In genomic region chr13:98349731-98350305, GRCh38 we compare ENCODE assay signal across 8 cellular contexts.
DNase-seq lines count a peak whose midpoint lies in the region; ATAC-seq and TF ChIP-seq lines count a peak whose summit lies in the region.
"Had no signal": no experiment of that assay in that cellular context is flagged by ENCODE, and none has a peak within 500 bp of the region (broad histone marks: within the 10 kb centered on the region; RNA-seq: fewer than 3 reads in every experiment).

No MANE protein-coding gene starts in this region.

- DNase-seq in fibroblast of pulmonary artery (ENCODE audit: low read depth) (no peak), trophoblast cell (peak; percentile 34 to 46), SKM-1 (lab: John Stamatoyannopoulos, UW; ENCODE audit: unreplicated experiment) (no peak)
- DNase-seq in effector CD4-positive, alpha-beta T cell = no peak

- H3K23ac ChIP-seq in trophoblast cell (ENCODE audit: low read length) = no peak overlapping the region

- H4K12ac ChIP-seq in trophoblast cell (ENCODE audit: low read depth, low read length) = no peak overlapping the region

- no peak overlapping the region for H4K91ac ChIP-seq in trophoblast cell (ENCODE audit: low read depth, low read length)

- no peaks in the 10 kb centered on the region for H4K20me1 ChIP-seq in OCI-LY1 (ENCODE audit: insufficient read depth, low read length)

- no peak overlapping the region for H3K27ac ChIP-seq in OCI-LY1 (ENCODE audit: low read depth, low read length, poor library complexity, severe bottlenecking)
- H3K27ac ChIP-seq in trophoblast cell (ENCODE audit: low read depth, low read length) = no peak overlapping the region
- H3K27ac ChIP-seq: epithelial cell of prostate had no signal

- H3K9ac ChIP-seq in OCI-LY1 (ENCODE audit: low read length) (no peak overlapping the region), trophoblast cell (ENCODE audit: low read length) (no peak overlapping the region)

- no peak overlapping the region for H3K18ac ChIP-seq in trophoblast cell (ENCODE audit: low read length)

- H2BK12ac ChIP-seq in trophoblast cell (ENCODE audit: low read length) = no peak overlapping the region

- H3K79me1 ChIP-seq in trophoblast cell (ENCODE audit: low read length) = no peaks in the 10 kb centered on the region

- peak; percentile 38; the same call in 1 of the 2 replicates for TF ChIP-seq CTCF in OCI-LY1 (IDR thresholded peaks at IDR 0.05; ENCODE audit: low read length)
- peak; percentile 4 for TF ChIP-seq CTCF in fibroblast of pulmonary artery (IDR thresholded peaks at IDR 0.05; ENCODE audit: low read length, missing control alignments)

- no CpG with 5 or more reads among the region's 11 CpGs for WGBS in trophoblast cell (ENCODE audit: extremely low coverage, insufficient coverage, insufficient read length)

- no peaks in the 10 kb centered on the region for H3F3A ChIP-seq in OCI-LY1 (ENCODE audit: insufficient read depth, low read length)

- H2AK5ac ChIP-seq in trophoblast cell (ENCODE audit: low read length) = no peak overlapping the region

- H3K79me2 ChIP-seq in OCI-LY1 (ENCODE audit: insufficient read depth, low read length) (no peaks in the 10 kb centered on the region), trophoblast cell (ENCODE audit: control insufficient read depth, insufficient read depth, low read length, poor library complexity) (no peaks in the 10 kb centered on the region)

- H3K9me3 ChIP-seq in OCI-LY1 (ENCODE audit: low read length) = no peaks in the 10 kb centered on the region
- no peaks in the 10 kb centered on the region for H3K9me3 ChIP-seq in trophoblast cell (ENCODE audit: insufficient read depth, low read depth, low read length)

- H3K4me1 ChIP-seq in OCI-LY1 (ENCODE audit: insufficient read depth, low read length, severe bottlenecking) (no peaks in the 10 kb centered on the region), trophoblast cell (ENCODE audit: control insufficient read depth in 1 of 2, insufficient read depth in 2 of 2, low read length in 2 of 2) (no peaks in the 10 kb centered on the region)

- H3K27me3 ChIP-seq in OCI-LY1 (ENCODE audit: insufficient read depth, low read length) (peaks cover 3% of the 10 kb centered on the region; the same call in 1 of the 2 replicates), trophoblast cell (ENCODE audit: insufficient read depth, low read length) (no peaks in the 10 kb centered on the region)

- no peak overlapping the region for H2AFZ ChIP-seq in OCI-LY1 (ENCODE audit: low read length)
- H2AFZ ChIP-seq in trophoblast cell (ENCODE audit: insufficient read depth, low read length, poor library complexity) = no peak overlapping the region

- no peak overlapping the region for H2BK5ac ChIP-seq in trophoblast cell (ENCODE audit: low read depth, low read length, poor library complexity)

- H2BK120ac ChIP-seq in trophoblast cell (ENCODE audit: insufficient read depth, low read length, poor library complexity) = no peak overlapping the region

- H3K4me3 ChIP-seq in OCI-LY1 (ENCODE audit: low read depth, low read length, poor library complexity, severe bottlenecking) (no peak overlapping the region), fibroblast of pulmonary artery (replicated peaks; ENCODE audit: low read depth, low read length) (no peak overlapping the region), trophoblast cell (ENCODE audit: low read depth, low read length) (no peak overlapping the region)

- no peaks in the 10 kb centered on the region for H3K9me2 ChIP-seq in OCI-LY1 (ENCODE audit: low read depth, low read length)

- H3K4me2 ChIP-seq in OCI-LY1 (ENCODE audit: low read length) (no peak overlapping the region), trophoblast cell (ENCODE audit: low read length) (no peak overlapping the region)

- ATAC-seq in GM18511 (IDR thresholded peaks at IDR 0.05; ENCODE audit: unreplicated experiment) (peak; percentile 67), GM18907 (IDR thresholded peaks at IDR 0.05; ENCODE audit: unreplicated experiment) (no peak)

- H4K8ac ChIP-seq in trophoblast cell (ENCODE audit: low read depth, low read length) = no peak overlapping the region

- no peak overlapping the region for H3K4ac ChIP-seq in trophoblast cell (ENCODE audit: low read depth, low read length)

- H3K14ac ChIP-seq in trophoblast cell (ENCODE audit: low read length) = no peak overlapping the region

- H3K36me3 ChIP-seq in OCI-LY1 (ENCODE audit: insufficient read depth, low read length) (no peaks in the 10 kb centered on the region), trophoblast cell (ENCODE audit: control insufficient read depth in 1 of 2, insufficient read depth in 2 of 2, low read length in 2 of 2) (peaks cover 3% of the 10 kb centered on the region in 2 experiments)

Comparison
In these comparisons a context has a peak if more than half of its experiments do, and no peak if none do; other contexts are left out.
1. DNase-seq: peak in trophoblast cell (2 of 2); none in fibroblast of pulmonary artery (single experiment), SKM-1 (single experiment) and effector CD4-positive, alpha-beta T cell (single experiment).